ENCODE assay signal across 12 cellular contexts in the genomic region with DNA sequence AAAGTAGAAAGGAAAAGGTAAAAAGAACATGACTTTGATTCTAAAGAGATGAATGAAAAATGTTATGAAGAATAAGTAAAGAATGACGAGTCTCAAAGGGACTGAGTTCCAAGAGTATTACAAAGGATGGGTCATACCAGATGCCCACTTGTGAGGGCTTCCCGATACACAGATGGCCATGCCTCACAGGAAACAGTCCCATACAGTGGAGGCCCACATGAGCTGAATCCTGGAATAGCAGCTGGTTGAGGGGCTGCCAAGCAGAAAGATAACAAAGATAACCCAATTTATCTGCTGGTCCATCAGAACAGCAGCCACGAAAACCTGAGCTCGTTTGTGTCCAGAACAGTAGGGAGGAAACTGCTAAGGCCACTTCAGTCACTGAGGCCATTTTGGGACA. TPM values are rescaled to one million over a fixed set of nuclear protein-coding genes. Genes with fewer than 3 reads are reported as not detected.
DNase-seq lines count a peak whose midpoint lies in the region; TF ChIP-seq lines count a peak whose summit lies in the region.
"Had no signal": no experiment of that assay in that cellular context is flagged by ENCODE, and none has a peak within 500 bp of the region (broad histone marks: within the 10 kb centered on the region; RNA-seq: fewer than 3 reads in every experiment).

No MANE protein-coding gene starts in this region.

- no peak for TF ChIP-seq POLR2A in breast epithelium (IDR thresholded peaks at IDR 0.05)

- CTCF ChIA-PET in CD4-positive, alpha-beta memory T cell (lab: Charles Lee; ENCODE audit: partially characterized antibody): interaction anchor here (1.2 to 1.9 kb wide), 2 partner anchors 122 to 586 kb away, joined by 3 to 7 read pairs; no protein-coding TSS in a partner anchor

- H3K36me3 Mint-ChIP-seq in IgD-negative memory B cell (peaks cover 6% of the 10 kb centered on the region), mesothelial cell of epicardium (peaks cover 33% of the 10 kb centered on the region)
- H3K36me3 Mint-ChIP-seq in CD4-positive, alpha-beta memory T cell: peaks cover 46 to 81% of the 10 kb centered on the region in 2 donors

- POLR2A ChIA-PET in CD4-positive, alpha-beta memory T cell (lab: Charles Lee; ENCODE audit: partially characterized antibody): interaction anchor here (0.9 kb wide), 1 partner anchor 124 kb away, joined by 3 read pairs; no protein-coding TSS in a partner anchor

- intact Hi-C loops in breast epithelium (cut with DNase I; ENCODE audit: low total_unique reads): no loop called here
- intact Hi-C loops in CD4-positive, alpha-beta memory T cell (cut with micrococcal nuclease): no loop called here

- H3K4me3 ChIP-seq in BE2C (ENCODE audit: low read depth, low read length) (no peak overlapping the region), breast epithelium (no peak overlapping the region)
- no peak overlapping the region for H3K4me3 ChIP-seq in CD4-positive, alpha-beta memory T cell (ENCODE audit: low read length in 2 of 2)
- H3K4me3 ChIP-seq: mucosa of descending colon had no signal

- H3K36me3 ChIP-seq in BE2C: peaks cover 57% of the 10 kb centered on the region
- H3K36me3 ChIP-seq in breast epithelium: no peaks in the 10 kb centered on the region
- H3K36me3 ChIP-seq in CD4-positive, alpha-beta memory T cell (ENCODE audit: insufficient read depth, low read length): peaks cover 35% of the 10 kb centered on the region

- H3K4me3 Mint-ChIP-seq in IgD-negative memory B cell (peak overlapping the region in 3 of 4 donors; percentile 8 to 94 (median 23)), mesothelial cell of epicardium (no peak overlapping the region)
- peak overlapping the region in 4 of 8 donors; percentile 8 to 55 (median 28) for H3K4me3 Mint-ChIP-seq in CD4-positive, alpha-beta memory T cell
- H3K4me3 Mint-ChIP-seq: activated T-cell treated with anti-CD3 and anti-CD28 coated beads, Interleukin-2, amount 50 U/mL, for 24 hours; CD8-positive, alpha-beta T cell had no signal

- no peaks in the 10 kb centered on the region for H3K9me3 Mint-ChIP-seq in IgD-negative memory B cell
- no peaks in the 10 kb centered on the region for H3K9me3 Mint-ChIP-seq in mesothelial cell of epicardium
- H3K9me3 Mint-ChIP-seq in CD4-positive, alpha-beta memory T cell: peaks cover 0 to 5% (median 0%) of the 10 kb centered on the region in 8 donors
- H3K9me3 Mint-ChIP-seq: activated T-cell treated with anti-CD3 and anti-CD28 coated beads, Interleukin-2, amount 50 U/mL, for 24 hours; CD8-positive, alpha-beta T cell; stimulated activated naive CD8-positive, alpha-beta T cell treated with anti-CD3 and anti-CD28 coated beads, Interleukin-15, Interleukin-2, amounts not matched to agents 100 ng/mL and 50 ng/mL, for 24 hours had no signal

- H3K4me1 ChIP-seq in BE2C (peaks cover 8% of the 10 kb centered on the region), breast epithelium (peaks cover 0 to 10% of the 10 kb centered on the region in 2 donors)
- H3K4me1 ChIP-seq in CD4-positive, alpha-beta memory T cell (ENCODE audit: insufficient read depth, low read length): peaks cover 45% of the 10 kb centered on the region

- no peak for TF ChIP-seq CTCF in BE2C (IDR thresholded peaks at IDR 0.05; ENCODE audit: low read depth, low read length)
- no peak for TF ChIP-seq CTCF in breast epithelium (IDR thresholded peaks at IDR 0.05)
- no peak for TF ChIP-seq CTCF in mesothelial cell of epicardium (IDR thresholded peaks at IDR 0.05; ENCODE audit: unreplicated experiment)

- H3K9me3 ChIP-seq in BE2C (no peaks in the 10 kb centered on the region), breast epithelium (no peaks in the 10 kb centered on the region)
- no peaks in the 10 kb centered on the region for H3K9me3 ChIP-seq in CD4-positive, alpha-beta memory T cell (ENCODE audit: control insufficient read depth in 1 of 2, low read length in 2 of 2)
- H3K9me3 ChIP-seq: mucosa of descending colon had no signal

- no peak overlapping the region for H3K27ac Mint-ChIP-seq in IgD-negative memory B cell
- H3K27ac Mint-ChIP-seq in mesothelial cell of epicardium: peak overlapping the region; percentile 12
- peak overlapping the region in 3 of 7 donors; percentile 10 to 75 (median 55) for H3K27ac Mint-ChIP-seq in CD4-positive, alpha-beta memory T cell
- H3K27ac Mint-ChIP-seq: CD8-positive, alpha-beta T cell; stimulated activated naive CD8-positive, alpha-beta T cell treated with anti-CD3 and anti-CD28 coated beads, Interleukin-15, Interleukin-2, amounts not matched to agents 100 ng/mL and 50 ng/mL, for 24 hours had no signal

- H3K4me1 Mint-ChIP-seq in IgD-negative memory B cell (peaks cover 27 to 42% (median 40%) of the 10 kb centered on the region in 3 donors), mesothelial cell of epicardium (peaks cover 52% of the 10 kb centered on the region)
- H3K4me1 Mint-ChIP-seq in CD4-positive, alpha-beta memory T cell: peaks cover 41 to 68% (median 56%) of the 10 kb centered on the region in 4 donors

- DNase-seq in BE2C (peak; percentile 22), breast epithelium (ENCODE audit: low spot score in 2 of 2) (no peak), mesothelial cell of epicardium (ENCODE audit: low spot score in 2 of 2, unreplicated experiment in 2 of 2) (no peak), H4 (ENCODE audit: low spot score) (no peak), NCI-H1417 (lab: John Stamatoyannopoulos, UW) (no peak)
- DNase-seq in stimulated activated naive CD4-positive, alpha-beta T cell treated with Interleukin-2 at 50 U/mL for 16 hours (lab: John Stamatoyannopoulos, UW): no peak
- DNase-seq in CD4-positive, alpha-beta memory T cell: no peak
- DNase-seq: activated T-cell treated with anti-CD3 and anti-CD28 coated beads, Interleukin-2, amount 50 U/mL, for 24 hours; CD8-positive, alpha-beta T cell; mucosa of descending colon had no signal

- no peaks in the 10 kb centered on the region for H3K27me3 ChIP-seq in BE2C
- no peaks in the 10 kb centered on the region for H3K27me3 ChIP-seq in breast epithelium
- no peaks in the 10 kb centered on the region for H3K27me3 ChIP-seq in CD4-positive, alpha-beta memory T cell (ENCODE audit: insufficient read depth, low read length)

- H3K27me3 Mint-ChIP-seq in IgD-negative memory B cell (no peaks in the 10 kb centered on the region), mesothelial cell of epicardium (ENCODE audit: low read depth) (no peaks in the 10 kb centered on the region)
- peaks cover 0 to 5% of the 10 kb centered on the region in 2 donors for H3K27me3 Mint-ChIP-seq in CD4-positive, alpha-beta memory T cell
- H3K27me3 Mint-ChIP-seq: activated T-cell treated with anti-CD3 and anti-CD28 coated beads, Interleukin-2, amount 50 U/mL, for 24 hours; stimulated activated naive CD8-positive, alpha-beta T cell treated with anti-CD3 and anti-CD28 coated beads, Interleukin-15, Interleukin-2, amounts not matched to agents 100 ng/mL and 50 ng/mL, for 24 hours had no signal

- peak overlapping the region; percentile 56 to 80 for H3K27ac ChIP-seq in breast epithelium
- no peak overlapping the region for H3K27ac ChIP-seq in CD4-positive, alpha-beta memory T cell (ENCODE audit: low read depth, low read length)

RNA-seq across cellular contexts. Expression of gene SSR3, which starts 3.7 kb away (rescaled TPM):
- polyA plus RNA-seq in BE2C (2012; ENCODE audit: insufficient read depth, insufficient read length, low read depth): 98.5 TPM
- polyA plus RNA-seq in IgD-negative memory B cell: 115 TPM
- total RNA-seq in breast epithelium: 100 to 1,000 TPM; 109 to 156 (median 110) TPM
- total RNA-seq in mesothelial cell of epicardium: 120 to 127 TPM (median 127 TPM) in 3 replicates
- total RNA-seq in H4 (2014; rRNA removed; shearing (Covaris generic)): 185 and 215 TPM in 2 replicates
- total RNA-seq in CD4-positive, alpha-beta memory T cell: 100 to 1,000 TPM; 132 to 138 TPM
- polyA plus RNA-seq in CD4-positive, alpha-beta memory T cell: 100 to 1,000 TPM; 136 to 158 TPM
